8 cellular contexts compared by ENCODE assay signal in genomic region chr4:706083-706633, GRCh38. TPM values are rescaled to one million over a fixed set of nuclear protein-coding genes. Genes with fewer than 3 reads are reported as not detected.
A peak's percentile ranks its signal among the peaks of the same experiment; 100 is the strongest.
DNase-seq lines count a peak whose midpoint lies in the region; ATAC-seq and TF ChIP-seq lines count a peak whose summit lies in the region.
"Not testable (repeated sequence)": the region's sequence is repeated elsewhere in the genome, so short reads cannot be mapped to it uniquely, and the experiment has no call there.

No MANE protein-coding gene starts in this region.

- H3K4me3 ChIP-seq in AG04449 (ENCODE audit: low read depth, low read length) (peak overlapping the region; percentile 76), GM23338 (peak overlapping the region; percentile 91), OCI-LY3 (ENCODE audit: low read length) (peak overlapping the region; percentile 84), iPS-15b (ENCODE audit: low read depth, low read length) (peak overlapping the region; percentile 65)

- H3F3A ChIP-seq in GM23338 (replicated peaks; ENCODE audit: low read depth): not testable (repeated sequence)

- not testable (repeated sequence) for H3K9me2 ChIP-seq in GM23338 (ENCODE audit: insufficient read depth)

- not testable (repeated sequence) for H3K27ac Mint-ChIP-seq in GM23338; activated naive CD8-positive, alpha-beta T cell treated with anti-CD3 and anti-CD28 coated beads for 36 hours; nephron progenitor cell; stimulated activated naive CD8-positive, alpha-beta T cell treated with anti-CD3 and anti-CD28 coated beads, Interleukin-15, Interleukin-2, amounts not matched to agents 100 ng/mL and 50 ng/mL, for 24 hours
- peak overlapping the region in 1 of 2 donors; percentile 91 for H3K27ac Mint-ChIP-seq in effector memory CD8-positive, alpha-beta T cell

- H3K36me3 Mint-ChIP-seq in GM23338 (ENCODE audit: low read depth) (peaks cover 26% of the 10 kb centered on the region), nephron progenitor cell (ENCODE audit: low read depth) (peaks cover 28% of the 10 kb centered on the region)
- not testable (repeated sequence) for H3K36me3 Mint-ChIP-seq in activated naive CD8-positive, alpha-beta T cell treated with anti-CD3 and anti-CD28 coated beads for 36 hours; effector memory CD8-positive, alpha-beta T cell (ENCODE audit: insufficient read depth); stimulated activated naive CD8-positive, alpha-beta T cell treated with anti-CD3 and anti-CD28 coated beads, Interleukin-15, Interleukin-2, amounts not matched to agents 100 ng/mL and 50 ng/mL, for 24 hours (ENCODE audit: low read depth)

- H3K27me3 Mint-ChIP-seq in GM23338 (ENCODE audit: insufficient read depth, low read depth, poor library complexity); activated naive CD8-positive, alpha-beta T cell treated with anti-CD3 and anti-CD28 coated beads for 36 hours; effector memory CD8-positive, alpha-beta T cell; nephron progenitor cell (ENCODE audit: low read depth, poor library complexity); stimulated activated naive CD8-positive, alpha-beta T cell treated with anti-CD3 and anti-CD28 coated beads, Interleukin-15, Interleukin-2, amounts not matched to agents 100 ng/mL and 50 ng/mL, for 24 hours: not testable (repeated sequence)

- not testable (repeated sequence) for H3K27me3 ChIP-seq in GM23338 (ENCODE audit: insufficient read depth); OCI-LY3 (ENCODE audit: low read depth, low read length); iPS-15b (ENCODE audit: control insufficient read depth, insufficient read depth, low read length)

- not testable (repeated sequence) for H3K9me3 ChIP-seq in OCI-LY3 (ENCODE audit: insufficient read depth, low read length); iPS-15b (ENCODE audit: control insufficient read depth, insufficient read depth, low read length)

- H3K27ac ChIP-seq in GM23338 (ENCODE audit: low read depth): 0 out of 2 replicates have a peak overlapping the region, but pooled peaks have one; percentile 63
- H3K27ac ChIP-seq in OCI-LY3 (ENCODE audit: low read length): peak overlapping the region; percentile 52

- not testable (repeated sequence) for DNase-seq in AG04449 (ENCODE audit: low read depth, low spot score); GM23338 (ENCODE audit: low spot score); activated naive CD8-positive, alpha-beta T cell treated with anti-CD3 and anti-CD28 coated beads for 36 hours; effector memory CD8-positive, alpha-beta T cell; nephron progenitor cell

- H2AFZ ChIP-seq in GM23338: peak overlapping the region; percentile 59; the same call in 1 of the 2 replicates
- not testable (repeated sequence) for H2AFZ ChIP-seq in OCI-LY3 (ENCODE audit: low read depth, low read length)

- not testable (repeated sequence) for H3K4me1 Mint-ChIP-seq in GM23338
- H3K4me1 Mint-ChIP-seq in activated naive CD8-positive, alpha-beta T cell treated with anti-CD3 and anti-CD28 coated beads for 36 hours: peaks cover 12% of the 10 kb centered on the region
- H3K4me1 Mint-ChIP-seq in effector memory CD8-positive, alpha-beta T cell (ENCODE audit: low read depth in 2 of 2): peaks cover 25 to 27% of the 10 kb centered on the region in 2 donors
- peaks cover 25% of the 10 kb centered on the region for H3K4me1 Mint-ChIP-seq in nephron progenitor cell
- peaks cover 25% of the 10 kb centered on the region for H3K4me1 Mint-ChIP-seq in stimulated activated naive CD8-positive, alpha-beta T cell treated with anti-CD3 and anti-CD28 coated beads, Interleukin-15, Interleukin-2, amounts not matched to agents 100 ng/mL and 50 ng/mL, for 24 hours (ENCODE audit: low read depth)

- H3K79me2 ChIP-seq in GM23338 (replicated peaks; ENCODE audit: insufficient read depth): peaks cover 33% of the 10 kb centered on the region
- peaks cover 54% of the 10 kb centered on the region for H3K79me2 ChIP-seq in OCI-LY3 (ENCODE audit: low read length)

- peak overlapping the region; percentile 60; the same call in 2 of the 3 replicates for H3K4me3 Mint-ChIP-seq in GM23338
- H3K4me3 Mint-ChIP-seq in activated naive CD8-positive, alpha-beta T cell treated with anti-CD3 and anti-CD28 coated beads for 36 hours: peak overlapping the region; percentile 29
- H3K4me3 Mint-ChIP-seq in effector memory CD8-positive, alpha-beta T cell: peak overlapping the region; percentile 81 to 86
- peak overlapping the region; percentile 62 for H3K4me3 Mint-ChIP-seq in nephron progenitor cell
- peak overlapping the region; percentile 39 for H3K4me3 Mint-ChIP-seq in stimulated activated naive CD8-positive, alpha-beta T cell treated with anti-CD3 and anti-CD28 coated beads, Interleukin-15, Interleukin-2, amounts not matched to agents 100 ng/mL and 50 ng/mL, for 24 hours

- H3K9me3 Mint-ChIP-seq in GM23338; activated naive CD8-positive, alpha-beta T cell treated with anti-CD3 and anti-CD28 coated beads for 36 hours; effector memory CD8-positive, alpha-beta T cell; stimulated activated naive CD8-positive, alpha-beta T cell treated with anti-CD3 and anti-CD28 coated beads, Interleukin-15, Interleukin-2, amounts not matched to agents 100 ng/mL and 50 ng/mL, for 24 hours: not testable (repeated sequence)
- peaks cover 23% of the 10 kb centered on the region for H3K9me3 Mint-ChIP-seq in nephron progenitor cell

- CTCF ChIA-PET in AG04449 (lab: Yijun Ruan, JAX): not testable (repeated sequence)

- H3K9ac ChIP-seq in OCI-LY3 (ENCODE audit: low read length): peak overlapping the region; percentile 98
- peak overlapping the region; percentile 92 for H3K9ac ChIP-seq in iPS-15b (ENCODE audit: low read depth, low read length)

- not testable (repeated sequence) for TF ChIP-seq CTCF in AG04449 (IDR thresholded peaks at IDR 0.05; ENCODE audit: insufficient read depth, low read length, missing control alignments); GM23338 (conservative IDR thresholded peaks at IDR 0.05; ENCODE audit: low read depth in 2 of 2); OCI-LY3 (IDR thresholded peaks at IDR 0.05; ENCODE audit: low read depth, low read length); nephron progenitor cell (IDR thresholded peaks at IDR 0.05)

- ATAC-seq in GM23338; effector memory CD8-positive, alpha-beta T cell (replicated peaks): not testable (repeated sequence)

- not testable (repeated sequence) for H3K4me1 ChIP-seq in GM23338 (ENCODE audit: insufficient read depth); iPS-15b (ENCODE audit: control insufficient read depth, insufficient read depth, low read length)
- peaks cover 11% of the 10 kb centered on the region for H3K4me1 ChIP-seq in OCI-LY3 (ENCODE audit: low read length)

- POLR2A ChIA-PET in AG04449 (lab: Yijun Ruan, JAX): not testable (repeated sequence)

- H3K36me3 ChIP-seq in GM23338 (ENCODE audit: insufficient read depth); iPS-15b (ENCODE audit: control insufficient read depth, insufficient read depth, low read length): not testable (repeated sequence)
- H3K36me3 ChIP-seq in OCI-LY3 (replicated peaks; ENCODE audit: low read depth, low read length): peaks cover 29% of the 10 kb centered on the region

- peaks cover 20% of the 10 kb centered on the region; the same call in 1 of the 2 replicates for H4K20me1 ChIP-seq in GM23338 (replicated peaks; ENCODE audit: insufficient read depth)
- peaks cover 32% of the 10 kb centered on the region for H4K20me1 ChIP-seq in OCI-LY3 (ENCODE audit: insufficient read depth, low read length)

- peak overlapping the region; percentile 86 for H3K4me2 ChIP-seq in GM23338
- peak overlapping the region; percentile 76 for H3K4me2 ChIP-seq in OCI-LY3 (ENCODE audit: low read length)

RNA-seq across cellular contexts. Expression of gene PCGF3, which starts 0.5 kb away (rescaled TPM):
- 49.0 and 53.8 TPM in 2 replicates for total RNA-seq in GM23338 (2014; rRNA removed; shearing (Covaris generic))
- polyA plus RNA-seq in GM23338 (2016; fragmentation: Nextera tagmentation; extraction: Ambion mirVana): 31.0 and 33.1 TPM in 2 replicates
- 10 to 100 TPM; 19.7 to 21.2 TPM for total RNA-seq in activated naive CD8-positive, alpha-beta T cell treated with anti-CD3 and anti-CD28 coated beads for 36 hours

RNA-seq across cellular contexts. Expression of gene SLC49A3, which starts 17.2 kb away (rescaled TPM):
- total RNA-seq in GM23338 (2014; rRNA removed; shearing (Covaris generic)): 2.6 and 3.7 TPM in 2 replicates
- polyA plus RNA-seq in GM23338 (2016; fragmentation: Nextera tagmentation; extraction: Ambion mirVana): 1.1 and 1.3 TPM in 2 replicates
- total RNA-seq in activated naive CD8-positive, alpha-beta T cell treated with anti-CD3 and anti-CD28 coated beads for 36 hours: under 1 TPM; 0.38 to 0.43 TPM

RNA-seq across cellular contexts. Expression of gene MYL5, which starts 31.8 kb away (rescaled TPM):
- 2.2 and 4.4 TPM in 2 replicates for total RNA-seq in GM23338 (2014; rRNA removed; shearing (Covaris generic))
- 3.0 and 5.7 TPM in 2 replicates for polyA plus RNA-seq in GM23338 (2016; fragmentation: Nextera tagmentation; extraction: Ambion mirVana)
- total RNA-seq in activated naive CD8-positive, alpha-beta T cell treated with anti-CD3 and anti-CD28 coated beads for 36 hours: 10 to 100 TPM; 22.7 to 22.9 TPM

RNA-seq across cellular contexts. Expression of gene ATP5ME, which starts 32.1 kb away (rescaled TPM):
- total RNA-seq in GM23338 (2014; rRNA removed; shearing (Covaris generic)): 60.5 and 149 TPM in 2 replicates
- 2,021 and 2,519 TPM in 2 replicates for polyA plus RNA-seq in GM23338 (2016; fragmentation: Nextera tagmentation; extraction: Ambion mirVana)
- 100 to 1,000 TPM; 284 to 287 TPM for total RNA-seq in activated naive CD8-positive, alpha-beta T cell treated with anti-CD3 and anti-CD28 coated beads for 36 hours

Comparison
In these comparisons a context has a peak if more than half of its experiments do, and no peak if none do; other contexts are left out.
1. H3K4me3 Mint-ChIP-seq: peak in every context shown above with its lines; median percentile 84 in effector memory CD8-positive, alpha-beta T cell; 62 in nephron progenitor cell; 60 in GM23338; 39 in stimulated activated naive CD8-positive, alpha-beta T cell treated with anti-CD3 and anti-CD28 coated beads, Interleukin-15, Interleukin-2, amounts not matched to agents 100 ng/mL and 50 ng/mL, for 24 hours; 29 in activated naive CD8-positive, alpha-beta T cell treated with anti-CD3 and anti-CD28 coated beads for 36 hours.